19 cellular contexts compared by ENCODE assay signal in genomic region chr1:233782932-233783586, GRCh38.
DNase-seq lines count a peak whose midpoint lies in the region; ATAC-seq, FAIRE-seq and TF ChIP-seq lines count a peak whose summit lies in the region.
"Had no signal": no experiment of that assay in that cellular context is flagged by ENCODE, and none has a peak within 500 bp of the region (broad histone marks: within the 10 kb centered on the region; RNA-seq: fewer than 3 reads in every experiment).

No MANE protein-coding gene starts in this region.

- H3K4ac ChIP-seq in mesendoderm (ENCODE audit: low read depth, low read length): no peak overlapping the region

- H3F3A ChIP-seq in PC-3 (ENCODE audit: low read length, unreplicated experiment): no peaks in the 10 kb centered on the region

- H3K79me2 ChIP-seq in HepG2 (ENCODE audit: insufficient read depth, low read length) (no peaks in the 10 kb centered on the region), PC-3 (ENCODE audit: low read length) (no peaks in the 10 kb centered on the region), mesendoderm (ENCODE audit: control insufficient read depth, insufficient read depth, low read length) (no peaks in the 10 kb centered on the region)

- no peaks in the 10 kb centered on the region for H3K79me1 ChIP-seq in mesendoderm (ENCODE audit: low read length)

- H4K8ac ChIP-seq in mesendoderm (ENCODE audit: low read depth, low read length): no peak overlapping the region

- CTCF ChIA-PET in HepG2 (lab: Yijun Ruan, JAX; ENCODE audit: low intra/inter-chr PET ratio, low total read pairs) (no interaction called here), PC-3 (lab: Charles Lee) (no interaction called here)

- intact Hi-C loops in HepG2 (cut with micrococcal nuclease; ENCODE audit: unreplicated experiment): no loop called here
- intact Hi-C loops in right lobe of liver (cut with DNase I): no loop called here
- intact Hi-C loops in PC-3 (cut with micrococcal nuclease): no loop called here
- intact Hi-C loops in natural killer cell (cut with micrococcal nuclease): no loop called here

- H3K27me3 Mint-ChIP-seq in osteocyte (ENCODE audit: unreplicated experiment) (no peaks in the 10 kb centered on the region), natural killer cell (ENCODE audit: low read depth in 2 of 2) (no peaks in the 10 kb centered on the region)

- H3K9ac ChIP-seq in HepG2 (ENCODE audit: insufficient read depth, low read depth, low read length): no peak overlapping the region
- no peak overlapping the region for H3K9ac ChIP-seq in PC-3 (ENCODE audit: low read length)
- no peak overlapping the region for H3K9ac ChIP-seq in mesendoderm (ENCODE audit: low read length)

- TF ChIP-seq CTCF in HepG2 (CRISPR knock-in tag; IDR thresholded peaks at IDR 0.05) (no peak), right lobe of liver (IDR thresholded peaks at IDR 0.05) (no peak), PC-3 (conservative IDR thresholded peaks at IDR 0.05; ENCODE audit: low read depth, low read length) (no peak), osteocyte (IDR thresholded peaks at IDR 0.05) (no peak), natural killer cell (IDR thresholded peaks at IDR 0.05) (no peak)

- no peak overlapping the region for H2BK5ac ChIP-seq in mesendoderm (ENCODE audit: low read length)

- TF ChIP-seq EP300 in HepG2 (IDR thresholded peaks at IDR 0.05; ENCODE audit: low read depth in 2 of 2, low read length in 2 of 2) (no peak), HepG2 (CRISPR knock-in tag; IDR thresholded peaks at IDR 0.05; ENCODE audit: borderline replicate concordance) (no peak)

- 43% methylated on average over 9 of the region's 9 CpGs for WGBS in HepG2 (ENCODE audit: low lambda C conversion rate)
- 76% methylated on average over 9 of the region's 9 CpGs for WGBS in right lobe of liver (ENCODE audit: insufficient coverage, low coverage, low lambda C conversion rate, missing lambda C conversion rate)
- no CpG with 5 or more reads among the region's 9 CpGs for WGBS in mesendoderm (ENCODE audit: extremely low coverage, insufficient coverage, low lambda C conversion rate)

- H3K23ac ChIP-seq in mesendoderm (ENCODE audit: low read length): no peak overlapping the region

- no peak overlapping the region for H3K56ac ChIP-seq in mesendoderm (ENCODE audit: low read length)

- no peaks in the 10 kb centered on the region for H3K4me1 Mint-ChIP-seq in osteocyte (ENCODE audit: unreplicated experiment)
- H3K4me1 Mint-ChIP-seq in natural killer cell: no peaks in the 10 kb centered on the region
- H3K4me1 Mint-ChIP-seq: CD4-positive, CD25-positive, alpha-beta regulatory T cell; CD8-positive, alpha-beta memory T cell; H9 had no signal

- in situ Hi-C loops in HepG2 (cut with HindIII; ENCODE audit: extremely low pct_ligation_motif_present, low pct_unique_long_range_greater_than_20kb): loop anchor here (25.0 kb wide), 1 partner anchor 346 kb away; no protein-coding TSS in a partner anchor

- ATAC-seq in HepG2 (no peak), right lobe of liver (no peak), PC-3 (peak; percentile 68), natural killer cell (no peak)

- no peak overlapping the region for H4K5ac ChIP-seq in mesendoderm (ENCODE audit: low read length)

- no peak overlapping the region for H3K4me3 ChIP-seq in HepG2 (replicated peaks in 1 of 3; ENCODE audit: insufficient read depth in 1 of 3, low read depth in 2 of 3, low read length in 3 of 3)
- no peak overlapping the region for H3K4me3 ChIP-seq in right lobe of liver
- no peak overlapping the region for H3K4me3 ChIP-seq in PC-3 (ENCODE audit: low read length)
- H3K4me3 ChIP-seq in mesendoderm (ENCODE audit: low read length): no peak overlapping the region

- no peaks in the 10 kb centered on the region for H3K27me3 ChIP-seq in HepG2 (ENCODE audit: control insufficient read depth in 1 of 2, insufficient read depth in 2 of 2, low read length in 2 of 2)
- no peaks in the 10 kb centered on the region for H3K27me3 ChIP-seq in right lobe of liver
- no peaks in the 10 kb centered on the region for H3K27me3 ChIP-seq in PC-3 (ENCODE audit: low read length)
- H3K27me3 ChIP-seq in mesendoderm (ENCODE audit: insufficient read depth, low read length, poor library complexity): no peaks in the 10 kb centered on the region

- POLR2A ChIA-PET in HepG2 (lab: Yijun Ruan, JAX): no interaction called here
- POLR2A ChIA-PET in PC-3 (lab: Charles Lee; ENCODE audit: unreplicated experiment): interaction anchor here (0.6 kb wide), 1 partner anchor 279 kb away, joined by 3 read pairs; no protein-coding TSS in a partner anchor

- no peak for TF ChIP-seq RAD21 in HepG2 (CRISPR knock-in tag; IDR thresholded peaks at IDR 0.05)

- H4K20me1 ChIP-seq in HepG2 (ENCODE audit: insufficient read depth, low read length) (no peaks in the 10 kb centered on the region), PC-3 (ENCODE audit: low read length) (no peaks in the 10 kb centered on the region)

- H3K27ac ChIP-seq in HepG2 (ENCODE audit: extremely low read length, insufficient read depth, low read length) (no peak overlapping the region), right lobe of liver (no peak overlapping the region), PC-3 (ENCODE audit: low read length) (no peak overlapping the region), mesendoderm (ENCODE audit: low read depth, low read length) (no peak overlapping the region)

- H3K9me3 Mint-ChIP-seq in osteocyte (ENCODE audit: unreplicated experiment): peaks cover 22% of the 10 kb centered on the region
- H3K9me3 Mint-ChIP-seq in natural killer cell: peaks cover 0 to 6% of the 10 kb centered on the region in 2 donors

- H3K4me1 ChIP-seq in HepG2 (ENCODE audit: insufficient read depth, low read length): no peaks in the 10 kb centered on the region
- H3K4me1 ChIP-seq in right lobe of liver: no peaks in the 10 kb centered on the region
- no peaks in the 10 kb centered on the region for H3K4me1 ChIP-seq in PC-3 (ENCODE audit: insufficient read depth, low read length)
- H3K4me1 ChIP-seq in mesendoderm (ENCODE audit: control insufficient read depth, low read depth, low read length): no peaks in the 10 kb centered on the region
- H3K4me1 ChIP-seq: BE2C had no signal

- no peak for FAIRE-seq in HepG2 (lab: Jason Lieb, UNC)
- FAIRE-seq: GM12892, GM18507 had no signal

- H3K9me3 ChIP-seq in HepG2 (ENCODE audit: low read length) (peaks cover 10% of the 10 kb centered on the region), right lobe of liver (no peaks in the 10 kb centered on the region), PC-3 (ENCODE audit: low read length) (0 out of 2 replicates have a peak, but pooled peaks cover 4% of the 10 kb centered on the region)
- H3K9me3 ChIP-seq: BE2C had no signal

- no peak overlapping the region for H2BK120ac ChIP-seq in mesendoderm (ENCODE audit: low read depth, low read length)

- DNase-seq in HepG2 (ENCODE audit: low spot score) (no peak), right lobe of liver (no peak), PC-3 (no peak), mesendoderm (peak; percentile 46), osteocyte (ENCODE audit: extremely low spot score, unreplicated experiment) (no peak), natural killer cell (no peak)
- DNase-seq: ACHN; BE2C; C1 segment of cervical spinal cord; CD4-positive, CD25-positive, alpha-beta regulatory T cell; CD8-positive, alpha-beta memory T cell; COR-L47; DMS 273 treated with DMSO at 0.1 percent for 48 hours; DMS79; GDM1; GOT3; H9 had no signal

- no peak for TF ChIP-seq POLR2A in HepG2 (IDR thresholded peaks at IDR 0.05; ENCODE audit: insufficient read depth in 1 of 2, low read depth in 2 of 2, low read length in 2 of 2)
- no peak for TF ChIP-seq POLR2A in right lobe of liver (IDR thresholded peaks at IDR 0.05)

- H3K27ac Mint-ChIP-seq in osteocyte (ENCODE audit: unreplicated experiment): no peak overlapping the region
- no peak overlapping the region for H3K27ac Mint-ChIP-seq in natural killer cell
- H3K27ac Mint-ChIP-seq: CD4-positive, CD25-positive, alpha-beta regulatory T cell; CD8-positive, alpha-beta memory T cell had no signal

- H3K9me2 ChIP-seq in PC-3 (replicated peaks; ENCODE audit: low read length): no peaks in the 10 kb centered on the region

- H2BK15ac ChIP-seq in mesendoderm (replicated peaks; ENCODE audit: low read depth): no peak overlapping the region

- no peak overlapping the region for H2AK5ac ChIP-seq in mesendoderm (ENCODE audit: low read length)

- H3K36me3 ChIP-seq in HepG2 (replicated peaks in 1 of 2; ENCODE audit: control insufficient read depth in 1 of 2, insufficient read depth in 2 of 2, low read length in 2 of 2) (no peaks in the 10 kb centered on the region), right lobe of liver (no peaks in the 10 kb centered on the region), PC-3 (ENCODE audit: low read depth, low read length) (no peaks in the 10 kb centered on the region), mesendoderm (ENCODE audit: control insufficient read depth, insufficient read depth, low read length) (no peaks in the 10 kb centered on the region)
- H3K36me3 ChIP-seq: BE2C had no signal

- H3K4me2 ChIP-seq in HepG2 (ENCODE audit: low read depth, low read length): no peak overlapping the region
- no peak overlapping the region for H3K4me2 ChIP-seq in PC-3 (ENCODE audit: low read length)
- H3K4me2 ChIP-seq in mesendoderm (ENCODE audit: low read length): no peak overlapping the region

- BruUV-seq in HepG2 (replicated peaks; lab: Mats Ljungman, UMichigan) (no TSS peak), PC-3 (replicated peaks; lab: Mats Ljungman, UMichigan) (no TSS peak)

- H3K36me3 Mint-ChIP-seq in osteocyte (ENCODE audit: unreplicated experiment): no peaks in the 10 kb centered on the region
- H3K36me3 Mint-ChIP-seq in natural killer cell: no peaks in the 10 kb centered on the region
- H3K36me3 Mint-ChIP-seq: CD4-positive, CD25-positive, alpha-beta regulatory T cell; CD8-positive, alpha-beta memory T cell had no signal

- H3K4me3 Mint-ChIP-seq in osteocyte (ENCODE audit: unreplicated experiment) (no peak overlapping the region), natural killer cell (no peak overlapping the region)
- H3K4me3 Mint-ChIP-seq: CD4-positive, CD25-positive, alpha-beta regulatory T cell; CD8-positive, alpha-beta memory T cell; H9 had no signal

- H3K18ac ChIP-seq in mesendoderm (ENCODE audit: low read length): no peak overlapping the region

- H2AFZ ChIP-seq in HepG2 (ENCODE audit: low read length): no peak overlapping the region
- H2AFZ ChIP-seq in PC-3 (ENCODE audit: low read length): no peak overlapping the region

TF ChIP-seq in HepG2, 621 proteins besides CTCF, POLR2A, EP300 and RAD21:
- no peak for TF ChIP-seq ZNF333 (CRISPR knock-in tag; IDR thresholded peaks at IDR 0.05; ENCODE audit: borderline replicate concordance)
- TF ChIP-seq CREB1 (IDR thresholded peaks at IDR 0.05): 0 out of 2 replicates have a peak, but pooled peaks have one; percentile 12
- no peak for TF ChIP-seq CREB1 (CRISPR knock-in tag; IDR thresholded peaks at IDR 0.05)
- no peak for TF ChIP-seq ZZZ3 (CRISPR knock-in tag; IDR thresholded peaks at IDR 0.05; ENCODE audit: borderline replicate concordance)
